In genomic region chr2:62313433-62314227, GRCh38 we compare ENCODE assay signal across 9 cellular contexts.
A peak's percentile ranks its signal among the peaks of the same experiment; 100 is the strongest.
DNase-seq lines count a peak whose midpoint lies in the region; ATAC-seq, FAIRE-seq and TF ChIP-seq lines count a peak whose summit lies in the region.
"Had no signal": no experiment of that assay in that cellular context is flagged by ENCODE, and none has a peak within 500 bp of the region (broad histone marks: within the 10 kb centered on the region; RNA-seq: fewer than 3 reads in every experiment).

No MANE protein-coding gene starts in this region.

- H3K4me1 Mint-ChIP-seq in activated CD4-positive, alpha-beta T cell treated with anti-CD3 and anti-CD28 coated beads, Interleukin-2, amount 10 ng/mL, durations not matched to agents 7 days and 5 days = peaks cover 38% of the 10 kb centered on the region

- H3K4me1 ChIP-seq in OCI-LY7 (ENCODE audit: insufficient read depth, low read length, poor library complexity, severe bottlenecking) = peaks cover 26% of the 10 kb centered on the region
- H3K4me1 ChIP-seq: parathyroid adenoma had no signal

- no peak overlapping the region for H3K27ac ChIP-seq in OCI-LY7 (ENCODE audit: low read depth, low read length, poor library complexity, severe bottlenecking)
- H3K27ac ChIP-seq: parathyroid adenoma had no signal

- H3K27ac Mint-ChIP-seq in activated CD4-positive, alpha-beta T cell treated with anti-CD3 and anti-CD28 coated beads, Interleukin-2, amount 10 ng/mL, durations not matched to agents 7 days and 5 days = peak overlapping the region; percentile 87

- no peaks in the 10 kb centered on the region for H3K9me2 ChIP-seq in OCI-LY7 (ENCODE audit: insufficient read depth, low read length)

- no peak for FAIRE-seq in HTR-8/SVneo (lab: Jason Lieb, UNC)

- ATAC-seq in HG02870 (IDR thresholded peaks at IDR 0.05; ENCODE audit: unreplicated experiment) = peak; percentile 55

- H3K4me3 ChIP-seq in OCI-LY7 (ENCODE audit: low read depth, low read length, poor library complexity, severe bottlenecking) = no peak overlapping the region

- peak overlapping the region; percentile 33 for H3K4me3 Mint-ChIP-seq in activated CD4-positive, alpha-beta T cell treated with anti-CD3 and anti-CD28 coated beads, Interleukin-2, amount 10 ng/mL, durations not matched to agents 7 days and 5 days

- no peaks in the 10 kb centered on the region for H3K36me3 Mint-ChIP-seq in activated CD4-positive, alpha-beta T cell treated with anti-CD3 and anti-CD28 coated beads, Interleukin-2, amount 10 ng/mL, durations not matched to agents 7 days and 5 days (ENCODE audit: low read depth)

- no peaks in the 10 kb centered on the region for H3K79me2 ChIP-seq in OCI-LY7 (ENCODE audit: insufficient read depth, low read depth, low read length)
- H3K79me2 ChIP-seq: parathyroid adenoma had no signal

- peak overlapping the region; percentile 47 for H3K4me2 ChIP-seq in OCI-LY7 (ENCODE audit: low read length)

- CTCF ChIA-PET in activated CD4-positive, alpha-beta T cell treated with anti-CD3 and anti-CD28 coated beads, Interleukin-2, amount 10 ng/mL, durations not matched to agents 7 days and 5 days (lab: Charles Lee) = interaction anchor here (0.9 to 1.2 kb wide), 4 partner anchors 13 to 1588 kb away, joined by 3 to 5 read pairs (median 3); no protein-coding TSS in a partner anchor
- CTCF ChIA-PET in OCI-LY7 (lab: Charles Lee; ENCODE audit: unreplicated experiment) = no interaction called here

- no peaks in the 10 kb centered on the region for H3K27me3 Mint-ChIP-seq in activated CD4-positive, alpha-beta T cell treated with anti-CD3 and anti-CD28 coated beads, Interleukin-2, amount 10 ng/mL, durations not matched to agents 7 days and 5 days

- intact Hi-C loops in OCI-LY7 (cut with micrococcal nuclease; ENCODE audit: unreplicated experiment) = no loop called here

- H3K9me3 Mint-ChIP-seq in activated CD4-positive, alpha-beta T cell treated with anti-CD3 and anti-CD28 coated beads, Interleukin-2, amount 10 ng/mL, durations not matched to agents 7 days and 5 days = no peaks in the 10 kb centered on the region

- no peak for TF ChIP-seq CTCF in OCI-LY7 (conservative IDR thresholded peaks at IDR 0.05; ENCODE audit: low read length)

- peak overlapping the region; percentile 44; the same call in 1 of the 2 replicates for H2AFZ ChIP-seq in OCI-LY7 (ENCODE audit: low read length)
- H2AFZ ChIP-seq: parathyroid adenoma had no signal

- no TSS peak for BruUV-seq in OCI-LY7 (replicated peaks; lab: Mats Ljungman, UMichigan)

- POLR2A ChIA-PET in activated CD4-positive, alpha-beta T cell treated with anti-CD3 and anti-CD28 coated beads, Interleukin-2, amount 10 ng/mL, durations not matched to agents 7 days and 5 days (lab: Charles Lee) = no interaction called here
- POLR2A ChIA-PET in OCI-LY7 (lab: Charles Lee) = interaction anchor here (1.2 kb wide), 1 partner anchor 13 kb away, joined by 4 read pairs; no protein-coding TSS in a partner anchor

- no peaks in the 10 kb centered on the region for H3K36me3 ChIP-seq in OCI-LY7 (ENCODE audit: insufficient read depth, low read length)

- no peaks in the 10 kb centered on the region for H4K20me1 ChIP-seq in OCI-LY7 (ENCODE audit: insufficient read depth, low read length)

- no peaks in the 10 kb centered on the region for H3K9me3 ChIP-seq in OCI-LY7 (ENCODE audit: low read length)

- DNase-seq in activated CD4-positive, alpha-beta T cell treated with anti-CD3 and anti-CD28 coated beads, Interleukin-2, amount 10 ng/mL, durations not matched to agents 7 days and 5 days = peak; percentile 35
- no peak for DNase-seq in activated CD4-positive, alpha-beta T cell treated with anti-CD3 and anti-CD28 coated beads, Interleukin-2, amount 50 U/mL, for 1 hour
- DNase-seq in OCI-LY7 (ENCODE audit: low spot score) (peak; percentile 53), COLO829 (ENCODE audit: low spot score) (no peak), HTR-8/SVneo (ENCODE audit: insufficient read length, low spot score) (no peak), NCI-H774 (lab: John Stamatoyannopoulos, UW) (no peak)
- DNase-seq in stimulated activated CD8-positive, alpha-beta memory T cell treated with anti-CD3 and anti-CD28 coated beads, Interleukin-7, amount 100 ng/mL, for 4 hours (ENCODE audit: low read depth in 2 of 2) = peak; percentile 29 to 36

Comparison
In these comparisons a context has a peak if more than half of its experiments do, and no peak if none do; other contexts are left out.
1. DNase-seq: peak in activated CD4-positive, alpha-beta T cell treated with anti-CD3 and anti-CD28 coated beads, Interleukin-2, amount 10 ng/mL, durations not matched to agents 7 days and 5 days (single experiment), OCI-LY7 (single experiment) and stimulated activated CD8-positive, alpha-beta memory T cell treated with anti-CD3 and anti-CD28 coated beads, Interleukin-7, amount 100 ng/mL, for 4 hours (2 of 2); none in activated CD4-positive, alpha-beta T cell treated with anti-CD3 and anti-CD28 coated beads, Interleukin-2, amount 50 U/mL, for 1 hour (single experiment), COLO829 (single experiment), HTR-8/SVneo (single experiment) and NCI-H774 (single experiment).